In genomic region chr6:11492444-11493300, GRCh38 we compare ENCODE assay signal across 20 cellular contexts. TPM values are rescaled to one million over a fixed set of nuclear protein-coding genes. Genes with fewer than 3 reads are reported as not detected.
DNase-seq lines count a peak whose midpoint lies in the region; ATAC-seq, FAIRE-seq and TF ChIP-seq lines count a peak whose summit lies in the region.
"Had no signal": no experiment of that assay in that cellular context is flagged by ENCODE, and none has a peak within 500 bp of the region (broad histone marks: within the 10 kb centered on the region; RNA-seq: fewer than 3 reads in every experiment).

No MANE protein-coding gene starts in this region.

- H3K27ac ChIP-seq in A549 (peak overlapping the region; percentile 77 to 87; a peak in 5 of 6 replicates), GM12878 (ENCODE audit: control insufficient read depth, insufficient read depth) (peak overlapping the region; percentile 68), mesendoderm (ENCODE audit: low read depth, low read length) (no peak overlapping the region)
- H3K27ac ChIP-seq: pancreas, SJCRH30 had no signal

- TF ChIP-seq RAD21 in A549 (conservative IDR thresholded peaks at IDR 0.05 in 1 of 2, IDR thresholded peaks at IDR 0.05 in 1 of 2) = no peak
- TF ChIP-seq RAD21 in GM12878 (IDR thresholded peaks at IDR 0.05; ENCODE audit: insufficient read depth, low read depth, low read length) = no peak

- CTCF ChIA-PET in A549 (lab: Yijun Ruan, JAX) (interaction anchor here (0.6 to 2.0 kb wide), 3 partner anchors 177 to 320 kb away, joined by 3 to 5 read pairs (median 3); partner anchors contain the start of gene NEDD9), GM12878 (lab: Yijun Ruan, JAX) (interaction anchor here (0.6 to 7.1 kb wide), 9 partner anchors 15 to 348 kb away, joined by 3 to 106 read pairs (median 6); no protein-coding TSS in a partner anchor)

- TF ChIP-seq POLR2A in A549 (IDR thresholded peaks at IDR 0.05; ENCODE audit: low read length) (no peak), GM12878 (IDR thresholded peaks at IDR 0.05; ENCODE audit: low read depth, low read length) (no peak)

- POLR2A ChIA-PET in A549 (lab: Yijun Ruan, JAX) = interaction anchor here (0.7 kb wide), 1 partner anchor 298 kb away, joined by 5 read pairs; no protein-coding TSS in a partner anchor
- POLR2A ChIA-PET in GM12878 (lab: Charles Lee) = interaction anchor here (0.7 to 5.8 kb wide), 8 partner anchors 17 to 264 kb away, joined by 4 to 82 read pairs (median 7); no protein-coding TSS in a partner anchor

- H2AFZ ChIP-seq in GM12878 (ENCODE audit: control insufficient read depth, low read depth, low read length) = peak overlapping the region; percentile 68

- DNase-seq in A549 (ENCODE audit: low read depth in 1 of 2, low spot score in 1 of 2) (no peak), M059J (ENCODE audit: low read depth) (peak; percentile 13), GM12878 (ENCODE audit: low read depth, low spot score) (no peak), cerebellar nuclear complex (lab: John Stamatoyannopoulos, UW) (no peak), T-helper 17 cell (no peak), mesendoderm (no peak), DMS 273 (lab: John Stamatoyannopoulos, UW; ENCODE audit: unreplicated experiment) (no peak)
- DNase-seq: activated CD4-positive, alpha-beta T cell treated with anti-CD3 and anti-CD28 coated beads, Interleukin-2, amount 10 ng/mL, durations not matched to agents 7 days and 5 days; activated naive CD8-positive, alpha-beta T cell treated with anti-CD3 and anti-CD28 coated beads, Interleukin-2, amount 10 ng/mL, durations not matched to agents 7 days and 5 days; effector memory CD4-positive, alpha-beta T cell; NCI-H1105 treated with DMSO at 0.1 percent for 48 hours; NCI-H2171 treated with DMSO at 0.1 percent for 48 hours; pancreas; stimulated activated naive CD4-positive, alpha-beta T cell treated with Interleukin-2 at 50 U/mL for 16 hours had no signal

- ATAC-seq in A549 (no peak), GM18519 (IDR thresholded peaks at IDR 0.05; ENCODE audit: low FRiP score, unreplicated experiment) (peak; percentile 19), GM12878 (no peak), T-helper 17 cell (no peak)
- ATAC-seq: left lobe of liver, pancreas had no signal

- no peak overlapping the region for H3K4ac ChIP-seq in mesendoderm (ENCODE audit: low read depth, low read length)

- H3K27ac Mint-ChIP-seq in T-helper 17 cell = no peak overlapping the region
- H3K27ac Mint-ChIP-seq: activated CD4-positive, alpha-beta T cell treated with anti-CD3 and anti-CD28 coated beads, Interleukin-2, amount 10 ng/mL, durations not matched to agents 7 days and 5 days; activated naive CD8-positive, alpha-beta T cell treated with anti-CD3 and anti-CD28 coated beads, Interleukin-2, amount 10 ng/mL, durations not matched to agents 7 days and 5 days; type B pancreatic cell had no signal

- no peaks in the 10 kb centered on the region for H3K79me2 ChIP-seq in GM12878 (ENCODE audit: control insufficient read depth, insufficient read depth, low read length)
- no peaks in the 10 kb centered on the region for H3K79me2 ChIP-seq in mesendoderm (ENCODE audit: control insufficient read depth, insufficient read depth, low read length)

- TF ChIP-seq CTCF in A549 (IDR thresholded peaks at IDR 0.05) (no peak), GM12878 (IDR thresholded peaks at IDR 0.05 in 2 of 3, conservative IDR thresholded peaks at IDR 0.05 in 1 of 3; ENCODE audit: control insufficient read depth in 2 of 3, extremely low read depth in 1 of 3, insufficient read depth in 1 of 3, low read depth in 3 of 3, low read length in 3 of 3) (no peak)

- FAIRE-seq in A549 (lab: Jason Lieb, UNC) (no peak), GM12878 (lab: Jason Lieb, UNC) (no peak)
- FAIRE-seq: frontal cortex, H54, pancreas had no signal

- no peak overlapping the region for H3K18ac ChIP-seq in mesendoderm (ENCODE audit: low read length)

- RAD21 ChIA-PET in GM12878 (lab: Charles Lee; ENCODE audit: unreplicated experiment) = interaction anchor here (0.6 to 7.1 kb wide), 31 partner anchors 12 to 512 kb away, joined by 3 to 348 read pairs (median 5); partner anchors contain the start of gene NEDD9

- no TSS peak for BruUV-seq in GM12878 (replicated peaks; lab: Mats Ljungman, UMichigan)

- intact Hi-C loops in GM12878 (cut with micrococcal nuclease; ENCODE audit: unreplicated experiment) = loop anchor here (1.0 to 2.0 kb wide), 2 partner anchors 112 to 256 kb away; no protein-coding TSS in a partner anchor

- H3K36me3 ChIP-seq in GM12878 (ENCODE audit: control insufficient read depth in 2 of 2, insufficient read depth in 2 of 2, low read length in 1 of 2) = no peaks in the 10 kb centered on the region
- H3K36me3 ChIP-seq in mesendoderm (ENCODE audit: control insufficient read depth, insufficient read depth, low read length) = no peaks in the 10 kb centered on the region
- H3K36me3 ChIP-seq: pancreas, SJCRH30 had no signal

- no peak overlapping the region for H3K56ac ChIP-seq in mesendoderm (ENCODE audit: low read length)

- no peak overlapping the region for H2BK120ac ChIP-seq in mesendoderm (ENCODE audit: low read depth, low read length)

- H3K4me3 ChIP-seq in A549 (no peak overlapping the region), GM12878 (no peak overlapping the region), mesendoderm (ENCODE audit: low read length) (no peak overlapping the region)
- H3K4me3 ChIP-seq: pancreas, SJCRH30 had no signal

- in situ Hi-C loops in GM12878 (cut with MboI) = loop anchor here (10.0 kb wide), 1 partner anchor 318 kb away; no protein-coding TSS in a partner anchor

- no peak overlapping the region for H4K5ac ChIP-seq in mesendoderm (ENCODE audit: low read length)

- H3K27me3 Mint-ChIP-seq in T-helper 17 cell = no peaks in the 10 kb centered on the region

- H3K9ac ChIP-seq in GM12878 (ENCODE audit: control insufficient read depth, insufficient read depth, low read length) (peak overlapping the region; percentile 22; the same call in 1 of the 2 replicates), mesendoderm (ENCODE audit: low read length) (no peak overlapping the region)

- H3K4me2 ChIP-seq in A549 = no peak overlapping the region
- peak overlapping the region; percentile 39 for H3K4me2 ChIP-seq in GM12878 (ENCODE audit: control insufficient read depth, insufficient read depth)
- no peak overlapping the region for H3K4me2 ChIP-seq in mesendoderm (ENCODE audit: low read length)

- no peaks in the 10 kb centered on the region for H4K20me1 ChIP-seq in GM12878 (ENCODE audit: control insufficient read depth, insufficient read depth)

- H3K23ac ChIP-seq in mesendoderm (ENCODE audit: low read length) = no peak overlapping the region

- peaks cover 4% of the 10 kb centered on the region for H3K36me3 Mint-ChIP-seq in T-helper 17 cell (ENCODE audit: low read depth)
- H3K36me3 Mint-ChIP-seq: activated naive CD8-positive, alpha-beta T cell treated with anti-CD3 and anti-CD28 coated beads, Interleukin-2, amount 10 ng/mL, durations not matched to agents 7 days and 5 days; type B pancreatic cell had no signal

- no peak overlapping the region for H2BK15ac ChIP-seq in mesendoderm (replicated peaks; ENCODE audit: low read depth)

- SMC1A ChIA-PET in GM12878 (lab: Charles Lee; ENCODE audit: uncharacterized antibody, unreplicated experiment) = interaction anchor here (0.6 to 9.0 kb wide), 36 partner anchors 8 to 343 kb away, joined by 3 to 250 read pairs (median 4); partner anchors contain the start of gene NEDD9

- H3K4me1 Mint-ChIP-seq in T-helper 17 cell = no peaks in the 10 kb centered on the region

- no peak overlapping the region for H3K4me3 Mint-ChIP-seq in T-helper 17 cell
- H3K4me3 Mint-ChIP-seq: activated CD4-positive, alpha-beta T cell treated with anti-CD3 and anti-CD28 coated beads, Interleukin-2, amount 10 ng/mL, durations not matched to agents 7 days and 5 days; activated naive CD8-positive, alpha-beta T cell treated with anti-CD3 and anti-CD28 coated beads, Interleukin-2, amount 10 ng/mL, durations not matched to agents 7 days and 5 days; type B pancreatic cell had no signal

- H3K4me1 ChIP-seq in A549 (peaks cover 24% of the 10 kb centered on the region), GM12878 (ENCODE audit: control insufficient read depth, insufficient read depth, low read length) (peaks cover 56% of the 10 kb centered on the region), mesendoderm (ENCODE audit: control insufficient read depth, low read depth, low read length) (no peaks in the 10 kb centered on the region)
- H3K4me1 ChIP-seq: pancreas, SJCRH30 had no signal

- H3K79me1 ChIP-seq in mesendoderm (ENCODE audit: low read length) = no peaks in the 10 kb centered on the region

- H3K27me3 ChIP-seq in GM12878 (replicated peaks in 1 of 2; ENCODE audit: control insufficient read depth in 2 of 2, insufficient read depth in 2 of 2, low read length in 1 of 2) (no peaks in the 10 kb centered on the region), mesendoderm (ENCODE audit: insufficient read depth, low read length, poor library complexity) (no peaks in the 10 kb centered on the region)
- H3K27me3 ChIP-seq: pancreas, SJCRH30 had no signal

- H3K9me3 ChIP-seq in A549 (no peaks in the 10 kb centered on the region), GM12878 (replicated peaks; ENCODE audit: control insufficient read depth, insufficient read depth, low read length) (peaks cover 3% of the 10 kb centered on the region; the same call in 2 of the 3 replicates), T-helper 17 cell (ENCODE audit: control insufficient read depth, low read length, poor library complexity, severe bottlenecking) (no peaks in the 10 kb centered on the region)
- H3K9me3 ChIP-seq: pancreas, SJCRH30 had no signal

- no peak for TF ChIP-seq EP300 in A549 (IDR thresholded peaks at IDR 0.05)
- TF ChIP-seq EP300 in GM12878 (IDR thresholded peaks at IDR 0.05; ENCODE audit: borderline replicate concordance in 1 of 2, control insufficient read depth in 1 of 2, low read depth in 2 of 2, low read length in 2 of 2) = no peak

- 93% methylated on average over 11 of the region's 11 CpGs for WGBS in A549 (ENCODE audit: missing lambda C conversion rate)
- WGBS in GM12878 (ENCODE audit: insufficient coverage, insufficient replicate concordance, low lambda C conversion rate, missing lambda C conversion rate) = 48% methylated on average over 11 of the region's 11 CpGs
- no CpG with 5 or more reads among the region's 11 CpGs for WGBS in mesendoderm (ENCODE audit: extremely low coverage, insufficient coverage, low lambda C conversion rate)

- no peak overlapping the region for H2BK5ac ChIP-seq in mesendoderm (ENCODE audit: low read length)

- H4K8ac ChIP-seq in mesendoderm (ENCODE audit: low read depth, low read length) = no peak overlapping the region

- no peak overlapping the region for H2AK5ac ChIP-seq in mesendoderm (ENCODE audit: low read length)

RNA-seq across cellular contexts. Expression of gene TMEM170B, which starts 44.9 kb away (rescaled TPM):
- polyA plus RNA-seq in A549 (2011; rRNA removed) = 2.4 and 3.2 TPM in 2 replicates
- polyA plus RNA-seq in A549 (2012; cell fraction: cytosol; rRNA removed) = 0.49 and 0.57 TPM in 2 replicates
- polyA plus RNA-seq in A549 (2012; cell fraction: nucleus; rRNA removed) = 0.18 and 0.37 TPM in 2 replicates
- polyA plus RNA-seq in A549 (2017; fragmentation: RNase III; extraction: RNeasy Plus Mini Kit Qiagen cat#74134 plus additional on column Dnase treatment) = 2.0 to 2.5 TPM (median 2.0 TPM) in 3 replicates
- 2.0 and 2.4 TPM in 2 replicates for polyA minus RNA-seq in A549 (2011; rRNA and poly(A)+ RNA removed)
- 1.2 and 4.0 TPM in 2 replicates for total RNA-seq in M059J (2014; rRNA removed; shearing (Covaris generic))
- total RNA-seq in GM12878 (2013; cell fraction: nucleolus; rRNA removed) = 3.6 TPM in 2 replicates
- total RNA-seq in GM12878 (2014; rRNA removed) = 4.7 and 6.0 TPM in 2 replicates
- 5.5 and 5.9 TPM in 2 replicates for total RNA-seq in GM12878 (2014; rRNA removed; fragmentation: Illumina TruSeq; extraction: Trizol)
- 6.0 and 6.2 TPM in 2 replicates for total RNA-seq in GM12878 (2021)
- polyA plus RNA-seq in GM12878 (2011; ENCODE audit: low read depth) = 2.2 TPM
- 10.3 and 18.0 TPM in 2 replicates for polyA plus RNA-seq in GM12878 (2011; rRNA removed)
- 3.3 and 3.7 TPM in 2 replicates for polyA plus RNA-seq in GM12878 (2011; cell fraction: cytosol; rRNA removed)
- polyA plus RNA-seq in GM12878 (2011; cell fraction: nucleus; rRNA removed) = 4.2 TPM in 2 replicates
- polyA plus RNA-seq in GM12878 (2012) = 3.9 and 4.2 TPM in 2 replicates
- 6.3 and 9.2 TPM in 2 replicates for polyA plus RNA-seq in GM12878 (2014; fragmentation: Illumina TruSeq; extraction: Trizol)
- 1 to 10 TPM; 1.6 to 1.8 TPM for polyA plus RNA-seq in GM12878 (2014; fragmentation: Nextera tagmentation; extraction: Ambion mirVana)
- 3.1 and 3.8 TPM in 2 replicates for polyA plus RNA-seq in GM12878 (2014; rRNA removed)
- 1 to 10 TPM in 1 of 2 experiments, under 1 TPM in 1; 0.38 to 1.6 TPM for polyA plus RNA-seq in GM12878 (2016; fragmentation: Nextera tagmentation; extraction: Ambion mirVana)
- 12.0 and 17.3 TPM in 2 replicates for polyA minus RNA-seq in GM12878 (2011; rRNA and poly(A)+ RNA removed)
- 4.7 and 6.0 TPM in 2 replicates for polyA minus RNA-seq in GM12878 (2011; cell fraction: cytosol; rRNA and poly(A)+ RNA removed)
- 5.8 and 8.3 TPM in 2 replicates for polyA minus RNA-seq in GM12878 (2011; cell fraction: nucleus; rRNA and poly(A)+ RNA removed)
- 1 to 10 TPM; 1.3 to 1.7 TPM for total RNA-seq in T-helper 17 cell
- polyA plus RNA-seq in mesendoderm (2013, experiment 1 of 2) = 1.3 TPM
- polyA plus RNA-seq in mesendoderm (2013, experiment 2 of 2) = 1.3 TPM

Comparison
In these comparisons a context has a peak if more than half of its experiments do, and no peak if none do; other contexts are left out.
1. Of the 24 proteins assayed by ChIP-seq in both GM12878 and A549: peak only in GM12878: BCL3; only in A549: none; in both: none; in neither: 22; mixed calls (peak in some experiments, not most) for 1.